Comparison of ENCODE assay signal across 8 cellular contexts in the genomic region with DNA sequence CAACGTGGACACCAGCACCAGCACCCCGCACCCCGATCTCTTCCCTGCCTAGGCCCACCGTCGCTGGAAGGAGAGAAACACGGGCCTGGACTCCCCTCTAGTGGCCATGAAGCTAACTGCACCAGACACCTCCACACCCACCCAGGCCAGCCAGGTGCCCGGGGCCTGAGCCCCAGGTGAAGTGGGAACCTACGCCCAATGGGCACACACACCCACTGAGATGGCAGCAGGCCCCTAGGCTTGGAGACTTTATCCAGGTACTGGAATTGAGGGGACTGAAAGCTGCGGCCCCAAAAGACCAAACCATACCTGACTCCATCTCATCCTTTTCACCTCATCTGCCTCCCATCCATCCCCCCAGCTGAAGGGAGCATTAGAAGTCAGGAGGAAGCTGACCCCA.
DNase-seq lines count a peak whose midpoint lies in the region; ATAC-seq and TF ChIP-seq lines count a peak whose summit lies in the region.

No MANE protein-coding gene starts in this region.

- TF ChIP-seq POLR2A in ovary (IDR thresholded peaks at IDR 0.05) = no peak
- TF ChIP-seq POLR2A in vagina (IDR thresholded peaks at IDR 0.05) = no peak

- no peak overlapping the region for H3K4me3 ChIP-seq in fibroblast of the aortic adventitia (ENCODE audit: low read depth, low read length)
- H3K4me3 ChIP-seq in ovary = no peak overlapping the region
- H3K4me3 ChIP-seq in vagina = no peak overlapping the region

- no peaks in the 10 kb centered on the region for H3K4me1 Mint-ChIP-seq in activated T-cell treated with anti-CD3 and anti-CD28 coated beads, Interleukin-2, amount 50 U/mL, for 24 hours (ENCODE audit: low read depth)

- H3K27ac ChIP-seq in ovary = no peak overlapping the region
- H3K27ac ChIP-seq in vagina = no peak overlapping the region

- H3K27me3 ChIP-seq in ovary (no peaks in the 10 kb centered on the region), vagina (no peaks in the 10 kb centered on the region)

- H3K4me3 Mint-ChIP-seq in activated T-cell treated with anti-CD3 and anti-CD28 coated beads, Interleukin-2, amount 50 U/mL, for 24 hours = no peak overlapping the region

- no peak for TF ChIP-seq EP300 in ovary (IDR thresholded peaks at IDR 0.05)

- peaks cover 2% of the 10 kb centered on the region for H3K27me3 Mint-ChIP-seq in activated T-cell treated with anti-CD3 and anti-CD28 coated beads, Interleukin-2, amount 50 U/mL, for 24 hours

- H3K9me3 ChIP-seq in ovary (no peaks in the 10 kb centered on the region), vagina (no peaks in the 10 kb centered on the region)

- ATAC-seq in HG03066 (IDR thresholded peaks at IDR 0.05; ENCODE audit: low read depth, unreplicated experiment) = peak; percentile 65
- no peak for ATAC-seq in GM19324 (IDR thresholded peaks at IDR 0.05; ENCODE audit: low FRiP score, unreplicated experiment)

- H3K36me3 ChIP-seq in ovary (no peaks in the 10 kb centered on the region), vagina (no peaks in the 10 kb centered on the region)

- TF ChIP-seq CTCF in fibroblast of the aortic adventitia (IDR thresholded peaks at IDR 0.05; ENCODE audit: insufficient read depth, low read length) = peak; percentile 83
- peak; percentile 37 to 75 (median 60) for TF ChIP-seq CTCF in ovary (IDR thresholded peaks at IDR 0.05)
- peak; percentile 61 to 78 (median 75) for TF ChIP-seq CTCF in vagina (IDR thresholded peaks at IDR 0.05)

- 10 to 17% (median 12%) methylated on average over 9 of the region's 9 CpGs for WGBS in ovary, 3 donors

- intact Hi-C loops in ovary (cut with DNase I) (loop anchor here in 1 of 4 donors (10.0 kb wide), 1 partner anchor 1357 kb away; no protein-coding TSS in a partner anchor), vagina (cut with DNase I) (no loop called here)

- no peaks in the 10 kb centered on the region for H3K9me3 Mint-ChIP-seq in activated T-cell treated with anti-CD3 and anti-CD28 coated beads, Interleukin-2, amount 50 U/mL, for 24 hours

- DNase-seq in GDM1 (lab: John Stamatoyannopoulos, UW) (peak; percentile 4), NOMO-1 treated with DMSO at 0.1 percent for 48 hours (lab: John Stamatoyannopoulos, UW; ENCODE audit: unreplicated experiment) (peak; percentile 20), fibroblast of the aortic adventitia (ENCODE audit: low read depth) (peak; percentile 26), ovary (peak; percentile 28 to 64 (median 40)), vagina (ENCODE audit: extremely low spot score in 2 of 2) (peak; percentile 80 to 92)
- DNase-seq in activated T-cell treated with anti-CD3 and anti-CD28 coated beads, Interleukin-2, amount 50 U/mL, for 24 hours = peak; percentile 77

- H3K4me1 ChIP-seq in ovary (ENCODE audit: insufficient read depth) (no peaks in the 10 kb centered on the region), vagina (no peaks in the 10 kb centered on the region)

- no peak overlapping the region for H3K27ac Mint-ChIP-seq in activated T-cell treated with anti-CD3 and anti-CD28 coated beads, Interleukin-2, amount 50 U/mL, for 24 hours

- no peaks in the 10 kb centered on the region for H3K36me3 Mint-ChIP-seq in activated T-cell treated with anti-CD3 and anti-CD28 coated beads, Interleukin-2, amount 50 U/mL, for 24 hours (ENCODE audit: low read depth)

Comparison
In these comparisons a context has a peak if more than half of its experiments do, and no peak if none do; other contexts are left out.
1. DNase-seq: peak in every context shown above with its lines; median percentile 86 in vagina; 77 in activated T-cell treated with anti-CD3 and anti-CD28 coated beads, Interleukin-2, amount 50 U/mL, for 24 hours; 40 in ovary; 26 in fibroblast of the aortic adventitia; 20 in NOMO-1 treated with DMSO at 0.1 percent for 48 hours; 4 in GDM1.